Comparison of ENCODE assay signal across 9 cellular contexts in genomic region chr3:125200731-125201139, GRCh38.
DNase-seq lines count a peak whose midpoint lies in the region; ATAC-seq and TF ChIP-seq lines count a peak whose summit lies in the region.
"Had no signal": no experiment of that assay in that cellular context is flagged by ENCODE, and none has a peak within 500 bp of the region (broad histone marks: within the 10 kb centered on the region; RNA-seq: fewer than 3 reads in every experiment).

No MANE protein-coding gene starts in this region.

- no peak for TF ChIP-seq CTCF in GM12864 (IDR thresholded peaks at IDR 0.05; ENCODE audit: low read depth, low read length, missing control alignments)

- peak; percentile 58 for DNase-seq in GM12864 (ENCODE audit: low read depth)
- no peak for DNase-seq in GOT3 (lab: John Stamatoyannopoulos, UW)
- DNase-seq in AG08395 (ENCODE audit: low spot score) = no peak
- no peak for DNase-seq in nucleus accumbens (lab: John Stamatoyannopoulos, UW)
- DNase-seq in OCI-M2 (lab: John Stamatoyannopoulos, UW; ENCODE audit: unreplicated experiment) = no peak
- DNase-seq: NCI-H748 treated with DMSO at 0.1 percent for 48 hours had no signal

- ATAC-seq in GM19324 (IDR thresholded peaks at IDR 0.05; ENCODE audit: low FRiP score, unreplicated experiment) (peak; percentile 64), HG02763 (IDR thresholded peaks at IDR 0.05; ENCODE audit: unreplicated experiment) (peak; percentile 84), HG03571 (IDR thresholded peaks at IDR 0.05; ENCODE audit: unreplicated experiment) (peak; percentile 70)

- peak overlapping the region; percentile 44 for H3K4me3 ChIP-seq in GM12864 (ENCODE audit: low read depth, low read length)
